9 cellular contexts compared by ENCODE assay signal in genomic region chr3:71142440-71143161, GRCh38.
A peak's percentile ranks its signal among the peaks of the same experiment; 100 is the strongest.
DNase-seq lines count a peak whose midpoint lies in the region; ATAC-seq lines count a peak whose summit lies in the region.
"Had no signal": no experiment of that assay in that cellular context is flagged by ENCODE, and none has a peak within 500 bp of the region (broad histone marks: within the 10 kb centered on the region; RNA-seq: fewer than 3 reads in every experiment).

No MANE protein-coding gene starts in this region.

- H3K9me2 ChIP-seq in Karpas-422 (replicated peaks; ENCODE audit: insufficient read depth, low read length): no peaks in the 10 kb centered on the region

- H3K9ac ChIP-seq in Karpas-422 (ENCODE audit: low read length): no peak overlapping the region

- H3K9me3 Mint-ChIP-seq in activated naive CD8-positive, alpha-beta T cell treated with anti-CD3 and anti-CD28 coated beads for 36 hours: peaks cover 6% of the 10 kb centered on the region
- peaks cover 0 to 2% (median 0%) of the 10 kb centered on the region in 7 donors for H3K9me3 Mint-ChIP-seq in naive B cell

- peak; percentile 78 to 83 for ATAC-seq in naive B cell (ENCODE audit: low read depth in 2 of 2)
- ATAC-seq in GM18909 (IDR thresholded peaks at IDR 0.05; ENCODE audit: poor library complexity, unreplicated experiment): no peak

- no peak overlapping the region for H3K4me3 Mint-ChIP-seq in activated naive CD8-positive, alpha-beta T cell treated with anti-CD3 and anti-CD28 coated beads for 36 hours
- H3K4me3 Mint-ChIP-seq in naive B cell: peak overlapping the region in 4 of 8 donors; percentile 7 to 30 (median 14)

- peaks cover 64% of the 10 kb centered on the region for H3K4me1 Mint-ChIP-seq in activated naive CD8-positive, alpha-beta T cell treated with anti-CD3 and anti-CD28 coated beads for 36 hours
- peaks cover 33 to 56% (median 53%) of the 10 kb centered on the region in 3 donors for H3K4me1 Mint-ChIP-seq in naive B cell

- H3K4me2 ChIP-seq in Karpas-422 (ENCODE audit: low read depth, low read length, poor library complexity, severe bottlenecking): no peak overlapping the region

- H3K27me3 ChIP-seq in Karpas-422 (ENCODE audit: low read length): no peaks in the 10 kb centered on the region

- H3K36me3 ChIP-seq in Karpas-422 (ENCODE audit: insufficient read depth, low read length): peaks cover 4% of the 10 kb centered on the region; the same call in 1 of the 2 replicates

- peak; percentile 74 for DNase-seq in DMS53 (lab: John Stamatoyannopoulos, UW)
- peak; percentile 61 for DNase-seq in Karpas-422
- no peak for DNase-seq in activated naive CD8-positive, alpha-beta T cell treated with anti-CD3 and anti-CD28 coated beads for 36 hours
- no peak for DNase-seq in naive B cell
- DNase-seq in cerebellar nuclear complex (lab: John Stamatoyannopoulos, UW): no peak
- DNase-seq in hippocampal formation (lab: John Stamatoyannopoulos, UW): no peak
- DNase-seq in activated CD8-positive, alpha-beta memory T cell treated with anti-CD3 and anti-CD28 coated beads, Interleukin-2, amount 50 U/mL, for 4 hours: no peak
- DNase-seq: kidney had no signal

- no peaks in the 10 kb centered on the region for H4K20me1 ChIP-seq in Karpas-422 (ENCODE audit: insufficient read depth, low read depth, low read length)

- no peak overlapping the region for H3K4me3 ChIP-seq in Karpas-422 (ENCODE audit: low read length)

- peaks cover 36% of the 10 kb centered on the region for H3K4me1 ChIP-seq in Karpas-422 (ENCODE audit: low read length)

- peak overlapping the region; percentile 65 for H3K27ac Mint-ChIP-seq in activated naive CD8-positive, alpha-beta T cell treated with anti-CD3 and anti-CD28 coated beads for 36 hours
- peak overlapping the region; percentile 81 to 92 (median 86) for H3K27ac Mint-ChIP-seq in naive B cell

- H3K79me2 ChIP-seq in Karpas-422 (ENCODE audit: low read length): peaks cover 95% of the 10 kb centered on the region

- peaks cover 66% of the 10 kb centered on the region for H3K36me3 Mint-ChIP-seq in activated naive CD8-positive, alpha-beta T cell treated with anti-CD3 and anti-CD28 coated beads for 36 hours
- peaks cover 7 to 9% of the 10 kb centered on the region in 2 donors for H3K36me3 Mint-ChIP-seq in naive B cell

- no peaks in the 10 kb centered on the region for H3K27me3 Mint-ChIP-seq in activated naive CD8-positive, alpha-beta T cell treated with anti-CD3 and anti-CD28 coated beads for 36 hours
- no peaks in the 10 kb centered on the region for H3K27me3 Mint-ChIP-seq in naive B cell

- H2AFZ ChIP-seq in Karpas-422 (ENCODE audit: low read length): no peak overlapping the region

- H3K27ac ChIP-seq in Karpas-422 (ENCODE audit: low read length): no peak overlapping the region

- no peaks in the 10 kb centered on the region for H3K9me3 ChIP-seq in Karpas-422 (ENCODE audit: low read length)

Comparison
In these comparisons a context has a peak if more than half of its experiments do, and no peak if none do; other contexts are left out.
1. DNase-seq: peak in DMS53 (single experiment) and Karpas-422 (single experiment); none in activated naive CD8-positive, alpha-beta T cell treated with anti-CD3 and anti-CD28 coated beads for 36 hours (single experiment), naive B cell (single experiment), cerebellar nuclear complex (0 of 2), hippocampal formation (0 of 2) and activated CD8-positive, alpha-beta memory T cell treated with anti-CD3 and anti-CD28 coated beads, Interleukin-2, amount 50 U/mL, for 4 hours (single experiment).